In the genomic region with DNA sequence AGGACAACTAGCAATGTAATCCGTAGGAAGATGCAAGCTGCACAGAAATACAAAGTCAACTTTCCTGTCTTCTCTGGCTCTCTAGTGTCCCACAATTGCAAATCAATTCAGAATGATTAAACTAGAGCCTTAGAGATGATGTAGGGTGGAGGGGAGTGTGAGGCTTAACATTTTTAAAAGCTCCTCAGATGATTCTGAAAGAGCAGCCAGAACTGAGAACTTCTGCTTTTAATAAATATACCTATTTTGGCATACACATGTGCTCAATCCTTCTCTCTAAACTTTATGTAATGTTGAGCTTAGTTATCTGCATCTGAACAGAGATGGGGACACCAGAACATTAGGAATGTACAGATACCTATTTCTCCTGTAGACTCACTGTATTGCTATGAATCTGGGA, we compare ENCODE assay signal across 27 cellular contexts.
"Had no signal": no experiment of that assay in that cellular context is flagged by ENCODE, and none has a peak within 500 bp of the region (broad histone marks: within the 10 kb centered on the region; RNA-seq: fewer than 3 reads in every experiment).

No MANE protein-coding gene starts in this region.

- H3K9me3 Mint-ChIP-seq: naive B cell; naive thymus-derived CD8-positive, alpha-beta T cell; natural killer cell treated with Interleukin-12 subunit alpha and Interleukin-12 subunit beta and Interleukin-15 and Interleukin-18, amount 100 ng/mL, for 72 hours; nephron progenitor cell; neural progenitor cell; stimulated activated effector memory CD8-positive, alpha-beta T cell treated with anti-CD3 and anti-CD28 coated beads, Interleukin-12 subunit alpha, Interleukin-12 subunit beta, amount 100 ng/mL, for 72 hours; stimulated activated naive B cell treated with anti-CD40 and anti-IgM and Interleukin-4, amounts not matched to agents 10 μg/mL and 1 μg/mL and 100 μg/mL, for 72 hours; stimulated activated naive CD8-positive, alpha-beta T cell treated with anti-CD3 and anti-CD28 coated beads, Interleukin-15, Interleukin-2, amounts not matched to agents 100 ng/mL and 50 ng/mL, for 24 hours had no signal

- H2AFZ ChIP-seq: neural progenitor cell had no signal

- H3K27me3 ChIP-seq: neural progenitor cell, ovary, right lobe of liver, sigmoid colon, thyroid gland, tibial nerve, upper lobe of left lung, vagina had no signal

- H3K9ac ChIP-seq: neural progenitor cell had no signal

- H3K27ac Mint-ChIP-seq: naive thymus-derived CD8-positive, alpha-beta T cell; natural killer cell treated with Interleukin-12 subunit alpha and Interleukin-12 subunit beta and Interleukin-15 and Interleukin-18, amount 100 ng/mL, for 72 hours; nephron progenitor cell; neural progenitor cell; stimulated activated effector memory CD8-positive, alpha-beta T cell treated with anti-CD3 and anti-CD28 coated beads, Interleukin-12 subunit alpha, Interleukin-12 subunit beta, amount 100 ng/mL, for 72 hours; stimulated activated naive B cell treated with anti-CD40 and anti-IgM and Interleukin-4, amounts not matched to agents 10 μg/mL and 1 μg/mL and 100 μg/mL, for 72 hours; stimulated activated naive CD8-positive, alpha-beta T cell treated with anti-CD3 and anti-CD28 coated beads, Interleukin-15, Interleukin-2, amounts not matched to agents 100 ng/mL and 50 ng/mL, for 24 hours had no signal

- DNase-seq: naive B cell; naive thymus-derived CD8-positive, alpha-beta T cell; nephron progenitor cell; occipital lobe; ovary; right cardiac atrium; right lobe of liver; sigmoid colon; small intestine; stimulated activated CD4-positive, alpha-beta T cell treated with anti-CD3 and anti-CD28 coated beads, Interleukin-15, amount 100 ng/mL, for 24 hours; stimulated activated CD4-positive, alpha-beta T cell treated with anti-CD3 and anti-CD28 coated beads, Interleukin-2, amount 100 ng/mL, for 24 hours; stimulated activated CD4-positive, alpha-beta T cell treated with anti-CD3 and anti-CD28 coated beads, Interleukin-2, amount 100 ng/mL, for 48 hours; stimulated activated CD4-positive, alpha-beta T cell treated with anti-CD3 and anti-CD28 coated beads, Interleukin-4, amount 100 ng/mL, for 24 hours; stimulated activated naive B cell treated with anti-CD40 and anti-IgM and Interleukin-4, amounts not matched to agents 10 μg/mL and 1 μg/mL and 100 μg/mL, for 72 hours; stimulated activated naive CD4-positive, alpha-beta T cell treated with Interleukin-2 at 50 U/mL for 16 hours; stomach; thyroid gland; trophoblast cell; upper lobe of left lung had no signal

- H3K4me3 Mint-ChIP-seq: naive B cell; naive thymus-derived CD8-positive, alpha-beta T cell; natural killer cell treated with Interleukin-12 subunit alpha and Interleukin-12 subunit beta and Interleukin-15 and Interleukin-18, amount 100 ng/mL, for 72 hours; nephron progenitor cell; neural progenitor cell; stimulated activated effector memory CD8-positive, alpha-beta T cell treated with anti-CD3 and anti-CD28 coated beads, Interleukin-12 subunit alpha, Interleukin-12 subunit beta, amount 100 ng/mL, for 72 hours; stimulated activated naive B cell treated with anti-CD40 and anti-IgM and Interleukin-4, amounts not matched to agents 10 μg/mL and 1 μg/mL and 100 μg/mL, for 72 hours; stimulated activated naive CD8-positive, alpha-beta T cell treated with anti-CD3 and anti-CD28 coated beads, Interleukin-15, Interleukin-2, amounts not matched to agents 100 ng/mL and 50 ng/mL, for 24 hours had no signal

- H3K4me3 ChIP-seq: neural progenitor cell, ovary, prostate gland, right lobe of liver, sigmoid colon, stomach, thoracic aorta, thyroid gland, tibial nerve, upper lobe of left lung, vagina had no signal

- H3K4me1 Mint-ChIP-seq: naive thymus-derived CD8-positive, alpha-beta T cell; stimulated activated effector memory CD8-positive, alpha-beta T cell treated with anti-CD3 and anti-CD28 coated beads, Interleukin-12 subunit alpha, Interleukin-12 subunit beta, amount 100 ng/mL, for 72 hours had no signal

- H3K36me3 Mint-ChIP-seq: naive B cell; naive thymus-derived CD8-positive, alpha-beta T cell; natural killer cell treated with Interleukin-12 subunit alpha and Interleukin-12 subunit beta and Interleukin-15 and Interleukin-18, amount 100 ng/mL, for 72 hours; neural progenitor cell; stimulated activated effector memory CD8-positive, alpha-beta T cell treated with anti-CD3 and anti-CD28 coated beads, Interleukin-12 subunit alpha, Interleukin-12 subunit beta, amount 100 ng/mL, for 72 hours; stimulated activated naive B cell treated with anti-CD40 and anti-IgM and Interleukin-4, amounts not matched to agents 10 μg/mL and 1 μg/mL and 100 μg/mL, for 72 hours had no signal

- H3K4me2 ChIP-seq: neural progenitor cell had no signal

- H3K9me3 ChIP-seq: ovary, prostate gland, right lobe of liver, sigmoid colon, stomach, thoracic aorta, thyroid gland, tibial nerve, upper lobe of left lung, vagina had no signal

- H3K27ac ChIP-seq: neural progenitor cell, ovary, prostate gland, right lobe of liver, sigmoid colon, stomach, thoracic aorta, thyroid gland, tibial nerve, upper lobe of left lung, vagina had no signal

- H3K4me1 ChIP-seq: right lobe of liver, thyroid gland had no signal

- H3K36me3 ChIP-seq: neural progenitor cell, ovary, prostate gland, right lobe of liver, sigmoid colon, stomach, thoracic aorta, thyroid gland, tibial nerve, upper lobe of left lung, vagina had no signal
